Comparison of ENCODE assay signal across 22 cellular contexts in genomic region chr2:41944218-41944880, GRCh38.
A peak's percentile ranks its signal among the peaks of the same experiment; 100 is the strongest.
DNase-seq lines count a peak whose midpoint lies in the region; ATAC-seq, FAIRE-seq and TF ChIP-seq lines count a peak whose summit lies in the region.
"Had no signal": no experiment of that assay in that cellular context is flagged by ENCODE, and none has a peak within 500 bp of the region (broad histone marks: within the 10 kb centered on the region; RNA-seq: fewer than 3 reads in every experiment).

No MANE protein-coding gene starts in this region.

- peaks cover 75% of the 10 kb centered on the region for H3K4me1 Mint-ChIP-seq in nephron

- no peak overlapping the region for H3K56ac ChIP-seq in H1 (replicated peaks; ENCODE audit: insufficient read length, low read depth, low read length)

- no peak overlapping the region for H4K8ac ChIP-seq in H1 (ENCODE audit: extremely low read depth, insufficient read depth, low read length)

- peak overlapping the region; percentile 23 for H2BK20ac ChIP-seq in H1 (ENCODE audit: low read length)

- H3K23me2 ChIP-seq in H1 (ENCODE audit: low read depth, low read length): no peaks in the 10 kb centered on the region

- no peak overlapping the region for H3K9ac ChIP-seq in H1 (replicated peaks in 1 of 4; ENCODE audit: extremely low read depth in 1 of 4, low read depth in 3 of 4, low read length in 3 of 4)

- no peaks in the 10 kb centered on the region for H3K79me2 ChIP-seq in H1 (ENCODE audit: control insufficient read depth in 1 of 2, insufficient read depth in 2 of 2, low read length in 2 of 2)

- DNase-seq in left ventricle myocardium inferior: no peak
- DNase-seq in cardiac septum (ENCODE audit: low spot score): no peak
- DNase-seq in H1 (ENCODE audit: low read depth in 1 of 2, low spot score in 2 of 2): no peak
- DNase-seq in psoas muscle: no peak
- no peak for DNase-seq in D341Med (ENCODE audit: low spot score)
- DNase-seq: AML-193; Caco-2; CD4-positive, alpha-beta T cell; DMS153; DMS79; GDM1; GOT3; H9 had no signal

- peak overlapping the region; percentile 61 to 85 (median 84) for H3K27ac Mint-ChIP-seq in nephron
- H3K27ac Mint-ChIP-seq: CD4-positive, alpha-beta T cell had no signal

- H3K4ac ChIP-seq in H1 (replicated peaks; ENCODE audit: insufficient read length, low read depth, low read length): no peak overlapping the region

- no peak for TF ChIP-seq POLR2A in H1 (IDR thresholded peaks at IDR 0.05; ENCODE audit: control extremely low read depth in 1 of 2, low read depth in 2 of 2, low read length in 2 of 2)

- no peak for FAIRE-seq in H1 (lab: Jason Lieb, UNC)
- FAIRE-seq: A549, GM12892, GM18507 had no signal

- no peaks in the 10 kb centered on the region for H3K36me3 ChIP-seq in left ventricle myocardium inferior
- H3K36me3 ChIP-seq in H1 (ENCODE audit: control insufficient read depth in 2 of 4, insufficient read depth in 4 of 4, low read length in 3 of 4): no peaks in the 10 kb centered on the region
- H3K36me3 ChIP-seq in psoas muscle (ENCODE audit: insufficient read depth in 1 of 2, low read depth in 1 of 2): no peaks in the 10 kb centered on the region

- no peak overlapping the region for H2AFZ ChIP-seq in H1 (ENCODE audit: low read length)

- no peak overlapping the region for H4K91ac ChIP-seq in H1 (replicated peaks; ENCODE audit: insufficient read length, low read length)

- TF ChIP-seq CTCF in left ventricle myocardium inferior (IDR thresholded peaks at IDR 0.05; ENCODE audit: borderline replicate concordance): no peak
- TF ChIP-seq CTCF in H1 (IDR thresholded peaks at IDR 0.05; ENCODE audit: control extremely low read depth in 1 of 3, insufficient read depth in 1 of 3, low read depth in 1 of 3, low read length in 3 of 3): no peak
- TF ChIP-seq CTCF in nephron (IDR thresholded peaks at IDR 0.05; ENCODE audit: unreplicated experiment in 3 of 3): no peak
- TF ChIP-seq CTCF in psoas muscle (IDR thresholded peaks at IDR 0.05): no peak

- H3K14ac ChIP-seq in H1 (ENCODE audit: insufficient read length): no peak overlapping the region

- H3K4me3 ChIP-seq in left ventricle myocardium inferior: no peak overlapping the region
- no peak overlapping the region for H3K4me3 ChIP-seq in H1 (ENCODE audit: extremely low read depth in 1 of 4, insufficient read depth in 2 of 4, low read depth in 3 of 4, low read length in 4 of 4)
- H3K4me3 ChIP-seq in psoas muscle: no peak overlapping the region
- H3K4me3 ChIP-seq: A549 had no signal

- peaks cover 4% of the 10 kb centered on the region for H3K27me3 Mint-ChIP-seq in nephron (ENCODE audit: low read depth)

- H3K23ac ChIP-seq in H1 (ENCODE audit: insufficient read length): no peak overlapping the region

- H3K4me2 ChIP-seq in H1 (ENCODE audit: insufficient read depth in 1 of 2, low read depth in 2 of 2, low read length in 2 of 2): no peak overlapping the region
- H3K4me2 ChIP-seq: A549 had no signal

- no peaks in the 10 kb centered on the region for H3K36me3 Mint-ChIP-seq in nephron (ENCODE audit: low read depth)

- intact Hi-C loops in left ventricle myocardium inferior (cut with micrococcal nuclease) (no loop called here), cardiac septum (cut with DNase I) (no loop called here), psoas muscle (cut with DNase I) (no loop called here)

- H2AK5ac ChIP-seq in H1 (ENCODE audit: low read depth, low read length): no peak overlapping the region

- POLR2A ChIA-PET in H1 (lab: Charles Lee; ENCODE audit: partially characterized antibody): interaction anchor here (0.9 to 1.8 kb wide), 3 partner anchors 7 to 104 kb away, joined by 3 to 5 read pairs (median 3); partner anchors contain the start of gene PKDCC

- CTCF ChIA-PET in H1 (lab: Charles Lee; ENCODE audit: partially characterized antibody): interaction anchor here (0.7 to 7.2 kb wide), 11 partner anchors 9 to 151 kb away, joined by 3 to 53 read pairs (median 4); no protein-coding TSS in a partner anchor

- H3K79me1 ChIP-seq in H1 (ENCODE audit: low read depth, low read length): no peaks in the 10 kb centered on the region

- no peak overlapping the region; the same call in 1 of the 2 replicates for H2BK12ac ChIP-seq in H1 (ENCODE audit: low read depth, low read length)

- no peak overlapping the region for H3K4me3 Mint-ChIP-seq in nephron
- H3K4me3 Mint-ChIP-seq: CD4-positive, alpha-beta T cell; H9 had no signal

- 84% methylated on average over 9 of the region's 9 CpGs; no CpG with 5 or more reads in 1 of the 2 experiments for WGBS in H1 (ENCODE audit: extremely low coverage in 1 of 2, insufficient coverage in 1 of 2, insufficient read length in 1 of 2, insufficient replicate concordance in 2 of 2, low coverage in 1 of 2, low lambda C conversion rate in 2 of 2, missing lambda C conversion rate in 1 of 2), 2 experiments
- WGBS in psoas muscle, 3 donors: 33 to 71% (median 38%) methylated on average over 9 of the region's 9 CpGs

- peaks cover 89% of the 10 kb centered on the region for H3K4me1 ChIP-seq in left ventricle myocardium inferior
- H3K4me1 ChIP-seq in H1 (replicated peaks in 1 of 4; ENCODE audit: control insufficient read depth in 3 of 4, insufficient read depth in 4 of 4, low read length in 3 of 4): peaks cover 13 to 31% (median 20%) of the 10 kb centered on the region in 4 experiments; a peak in 6 of 7 replicates
- H3K4me1 ChIP-seq in psoas muscle: peaks cover 8% of the 10 kb centered on the region
- H3K4me1 ChIP-seq: A549 had no signal

- no peak overlapping the region for H4K5ac ChIP-seq in H1 (ENCODE audit: insufficient read length, low read depth, low read length)

- H3K27me3 ChIP-seq in left ventricle myocardium inferior (ENCODE audit: low read depth): no peaks in the 10 kb centered on the region
- no peaks in the 10 kb centered on the region for H3K27me3 ChIP-seq in H1 (replicated peaks in 1 of 4; ENCODE audit: control insufficient read depth in 3 of 4, extremely low read depth in 1 of 4, insufficient read depth in 3 of 4, low read length in 3 of 4)
- no peaks in the 10 kb centered on the region for H3K27me3 ChIP-seq in psoas muscle (ENCODE audit: insufficient read depth in 3 of 3, low read length in 2 of 3)

- TF ChIP-seq EP300 in H1 (IDR thresholded peaks at IDR 0.05; ENCODE audit: borderline replicate concordance in 1 of 2, low read depth in 2 of 2, low read length in 2 of 2): no peak

- TF ChIP-seq RAD21 in H1 (IDR thresholded peaks at IDR 0.05 in 1 of 2, conservative IDR thresholded peaks at IDR 0.05 in 1 of 2; ENCODE audit: low read depth in 2 of 2, low read length in 2 of 2): no peak

- H3K9me3 Mint-ChIP-seq in nephron: no peaks in the 10 kb centered on the region
- H3K9me3 Mint-ChIP-seq: CD4-positive, alpha-beta T cell had no signal

- no peak overlapping the region for H2BK120ac ChIP-seq in H1 (replicated peaks; ENCODE audit: low read depth, low read length)

- peak overlapping the region; percentile 60 for H3K27ac ChIP-seq in left ventricle myocardium inferior (replicated peaks)
- no peak overlapping the region for H3K27ac ChIP-seq in H1 (ENCODE audit: low read depth, low read length)
- H3K27ac ChIP-seq in psoas muscle: peak overlapping the region; percentile 16
- H3K27ac ChIP-seq: 22Rv1, C4-2B, HL-60 had no signal

- ATAC-seq in psoas muscle (no peak), HG02938 (IDR thresholded peaks at IDR 0.05; ENCODE audit: unreplicated experiment) (no peak), GM18907 (IDR thresholded peaks at IDR 0.05; ENCODE audit: unreplicated experiment) (no peak)
- ATAC-seq: A549 had no signal

- no peaks in the 10 kb centered on the region for H3K9me3 ChIP-seq in left ventricle myocardium inferior (replicated peaks)
- no peaks in the 10 kb centered on the region for H3K9me3 ChIP-seq in H1 (ENCODE audit: insufficient read depth in 2 of 2, low read depth in 1 of 2, low read length in 1 of 2)
- H3K9me3 ChIP-seq in psoas muscle: no peaks in the 10 kb centered on the region
- H3K9me3 ChIP-seq: A549, Caco-2 had no signal

- H3K18ac ChIP-seq in H1 (ENCODE audit: extremely low read depth, low read length): no peak overlapping the region

- no peaks in the 10 kb centered on the region for H4K20me1 ChIP-seq in H1 (replicated peaks in 1 of 2; ENCODE audit: control insufficient read depth in 1 of 2, insufficient read depth in 2 of 2, low read length in 2 of 2)

- H2BK15ac ChIP-seq in H1 (ENCODE audit: low read length): peak overlapping the region; percentile 13; the same call in 1 of the 2 replicates

- no peak overlapping the region; the same call in 1 of the 2 replicates for H2BK5ac ChIP-seq in H1 (ENCODE audit: low read depth, low read length)

TF ChIP-seq in H1, 55 proteins besides CTCF, POLR2A, EP300 and RAD21:
- no peak for TF ChIP-seq SUZ12 (IDR thresholded peaks at IDR 0.05; ENCODE audit: low read length)
- no peak for TF ChIP-seq POLR2AphosphoS5 (IDR thresholded peaks at IDR 0.05; ENCODE audit: low read depth, low read length)
- TF ChIP-seq CHD2 (IDR thresholded peaks at IDR 0.05; ENCODE audit: low read length): no peak
- no peak for TF ChIP-seq CEBPB (IDR thresholded peaks at IDR 0.05; ENCODE audit: low read depth, low read length)
